Comparison of ENCODE assay signal across 18 cellular contexts in the genomic region with DNA sequence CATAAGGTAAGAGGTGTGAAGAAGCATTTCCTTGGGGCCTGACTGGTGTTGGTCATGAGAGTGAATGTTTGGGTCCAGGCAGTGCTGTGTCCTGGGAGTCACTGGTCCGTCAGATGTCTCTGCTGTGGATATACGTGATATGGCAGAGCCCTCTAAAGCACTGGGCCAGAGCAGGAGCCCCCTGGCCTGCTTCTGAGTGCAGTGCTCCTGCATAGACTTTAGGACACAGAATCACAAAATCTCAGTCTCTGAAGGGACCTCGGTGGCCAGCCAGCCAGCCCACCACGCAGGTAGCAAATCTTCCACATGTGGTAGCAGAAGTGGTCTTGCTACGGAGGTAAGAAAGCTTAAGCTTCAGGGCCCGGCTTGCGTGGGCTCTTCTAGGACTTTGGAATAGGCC. TPM values are rescaled to one million over a fixed set of nuclear protein-coding genes. Genes with fewer than 3 reads are reported as not detected.
DNase-seq lines count a peak whose midpoint lies in the region; ATAC-seq and TF ChIP-seq lines count a peak whose summit lies in the region.
"Had no signal": no experiment of that assay in that cellular context is flagged by ENCODE, and none has a peak within 500 bp of the region (broad histone marks: within the 10 kb centered on the region; RNA-seq: fewer than 3 reads in every experiment).

No MANE protein-coding gene starts in this region.

- no peaks in the 10 kb centered on the region for H3K36me3 Mint-ChIP-seq in activated T-cell treated with anti-CD3 and anti-CD28 coated beads, Interleukin-2, amount 50 U/mL, for 24 hours (ENCODE audit: low read depth)
- H3K36me3 Mint-ChIP-seq in activated CD8-positive, alpha-beta T cell treated with anti-CD3 and anti-CD28 coated beads for 36 hours (ENCODE audit: low read depth), result no peaks in the 10 kb centered on the region
- no peaks in the 10 kb centered on the region for H3K36me3 Mint-ChIP-seq in stimulated activated effector memory CD8-positive, alpha-beta T cell treated with anti-CD3 and anti-CD28 coated beads, Interleukin-12 subunit alpha, Interleukin-12 subunit beta, amount 100 ng/mL, for 72 hours
- H3K36me3 Mint-ChIP-seq: CD14-positive monocyte; CD4-positive, alpha-beta memory T cell had no signal

- H3K27me3 ChIP-seq in esophagus (ENCODE audit: control insufficient read depth in 1 of 2, insufficient read depth in 2 of 2, low read length in 2 of 2), result no peaks in the 10 kb centered on the region
- H3K27me3 ChIP-seq: BLaER1 had no signal

- H3K4me3 ChIP-seq in esophagus (ENCODE audit: low read depth in 1 of 2, low read length in 2 of 2), result no peak overlapping the region
- H3K4me3 ChIP-seq: A549, BLaER1, GM23338 had no signal

- no peaks in the 10 kb centered on the region for H3K27me3 Mint-ChIP-seq in activated T-cell treated with anti-CD3 and anti-CD28 coated beads, Interleukin-2, amount 50 U/mL, for 24 hours
- peaks cover 9% of the 10 kb centered on the region for H3K27me3 Mint-ChIP-seq in activated CD8-positive, alpha-beta T cell treated with anti-CD3 and anti-CD28 coated beads for 36 hours

- H3K9me3 ChIP-seq in esophagus (ENCODE audit: control insufficient read depth in 2 of 2, insufficient read depth in 1 of 2, low read depth in 1 of 2, low read length in 1 of 2), result peaks cover 0 to 2% of the 10 kb centered on the region in 2 donors
- H3K9me3 ChIP-seq: A549, BLaER1 had no signal

- no peak for ATAC-seq in SK-N-SH treated with all-trans-retinoic acid at 6 μM for 48 hours
- no peak for ATAC-seq in activated CD8-positive, alpha-beta T cell treated with anti-CD3 and anti-CD28 coated beads for 36 hours
- no peak for ATAC-seq in stimulated activated effector memory CD8-positive, alpha-beta T cell treated with anti-CD3 and anti-CD28 coated beads, Interleukin-12 subunit alpha, Interleukin-12 subunit beta, amount 100 ng/mL, for 72 hours
- ATAC-seq: GM23338 had no signal

- no peaks in the 10 kb centered on the region for H3K9me3 Mint-ChIP-seq in activated T-cell treated with anti-CD3 and anti-CD28 coated beads, Interleukin-2, amount 50 U/mL, for 24 hours
- no peaks in the 10 kb centered on the region for H3K9me3 Mint-ChIP-seq in activated CD8-positive, alpha-beta T cell treated with anti-CD3 and anti-CD28 coated beads for 36 hours
- no peaks in the 10 kb centered on the region for H3K9me3 Mint-ChIP-seq in stimulated activated effector memory CD8-positive, alpha-beta T cell treated with anti-CD3 and anti-CD28 coated beads, Interleukin-12 subunit alpha, Interleukin-12 subunit beta, amount 100 ng/mL, for 72 hours
- H3K9me3 Mint-ChIP-seq: CD4-positive, alpha-beta memory T cell; GM23338 had no signal

- no peak for TF ChIP-seq CTCF in activated CD8-positive, alpha-beta T cell treated with anti-CD3 and anti-CD28 coated beads for 36 hours (IDR thresholded peaks at IDR 0.05)

- DNase-seq in activated T-cell treated with anti-CD3 and anti-CD28 coated beads, Interleukin-2, amount 50 U/mL, for 24 hours, result peak; percentile 22
- DNase-seq in activated T-cell treated with anti-CD3 and anti-CD28 coated beads for 4 hours, result no peak
- peak; percentile 28 for DNase-seq in posterior vena cava (ENCODE audit: low spot score)
- DNase-seq in activated CD8-positive, alpha-beta T cell treated with anti-CD3 and anti-CD28 coated beads for 36 hours, result no peak
- no peak for DNase-seq in stimulated activated effector memory CD8-positive, alpha-beta T cell treated with anti-CD3 and anti-CD28 coated beads, Interleukin-12 subunit alpha, Interleukin-12 subunit beta, amount 100 ng/mL, for 72 hours (ENCODE audit: low spot score in 2 of 2)
- DNase-seq: CD4-positive, alpha-beta memory T cell; DMS153; DMS79; GF-D8; HCEC 1CT had no signal

- intact Hi-C loops in posterior vena cava (cut with DNase I), result no loop called here
- intact Hi-C loops in activated CD8-positive, alpha-beta T cell treated with anti-CD3 and anti-CD28 coated beads for 36 hours (cut with micrococcal nuclease), result no loop called here

- no peaks in the 10 kb centered on the region for H3K36me3 ChIP-seq in esophagus (ENCODE audit: control insufficient read depth in 2 of 2, insufficient read depth in 2 of 2, low read length in 1 of 2)
- H3K36me3 ChIP-seq: BLaER1 had no signal

- H3K27ac ChIP-seq in esophagus (ENCODE audit: low read depth in 2 of 2, low read length in 1 of 2), result peak overlapping the region; percentile 56 to 64
- H3K27ac ChIP-seq: 22Rv1, A549, BLaER1 had no signal

- POLR2A ChIA-PET in activated CD8-positive, alpha-beta T cell treated with anti-CD3 and anti-CD28 coated beads for 36 hours (lab: Charles Lee), result interaction anchor here (1.1 kb wide), 1 partner anchor 22 kb away, joined by 3 read pairs; no protein-coding TSS in a partner anchor

- peaks cover 0 to 6% of the 10 kb centered on the region in 2 donors for H3K4me1 ChIP-seq in esophagus (ENCODE audit: control insufficient read depth in 2 of 2, insufficient read depth in 2 of 2, low read length in 1 of 2)
- H3K4me1 ChIP-seq: BLaER1 had no signal

- peaks cover 11% of the 10 kb centered on the region for H3K4me1 Mint-ChIP-seq in activated T-cell treated with anti-CD3 and anti-CD28 coated beads, Interleukin-2, amount 50 U/mL, for 24 hours (ENCODE audit: low read depth)
- H3K4me1 Mint-ChIP-seq in activated CD8-positive, alpha-beta T cell treated with anti-CD3 and anti-CD28 coated beads for 36 hours (ENCODE audit: low read depth), result peaks cover 5% of the 10 kb centered on the region
- no peaks in the 10 kb centered on the region for H3K4me1 Mint-ChIP-seq in stimulated activated effector memory CD8-positive, alpha-beta T cell treated with anti-CD3 and anti-CD28 coated beads, Interleukin-12 subunit alpha, Interleukin-12 subunit beta, amount 100 ng/mL, for 72 hours
- H3K4me1 Mint-ChIP-seq: CD14-positive monocyte; CD4-positive, alpha-beta memory T cell had no signal

- 72 to 73% methylated on average over 7 of the region's 7 CpGs for WGBS in esophagus, 2 donors

- H3K4me3 Mint-ChIP-seq in activated T-cell treated with anti-CD3 and anti-CD28 coated beads, Interleukin-2, amount 50 U/mL, for 24 hours, result no peak overlapping the region
- H3K4me3 Mint-ChIP-seq in activated CD8-positive, alpha-beta T cell treated with anti-CD3 and anti-CD28 coated beads for 36 hours, result no peak overlapping the region
- H3K4me3 Mint-ChIP-seq in stimulated activated effector memory CD8-positive, alpha-beta T cell treated with anti-CD3 and anti-CD28 coated beads, Interleukin-12 subunit alpha, Interleukin-12 subunit beta, amount 100 ng/mL, for 72 hours, result no peak overlapping the region
- H3K4me3 Mint-ChIP-seq: CD4-positive, alpha-beta memory T cell; GM23338 had no signal

- H3K27ac Mint-ChIP-seq in activated T-cell treated with anti-CD3 and anti-CD28 coated beads, Interleukin-2, amount 50 U/mL, for 24 hours, result no peak overlapping the region
- no peak overlapping the region for H3K27ac Mint-ChIP-seq in activated CD8-positive, alpha-beta T cell treated with anti-CD3 and anti-CD28 coated beads for 36 hours
- no peak overlapping the region for H3K27ac Mint-ChIP-seq in stimulated activated effector memory CD8-positive, alpha-beta T cell treated with anti-CD3 and anti-CD28 coated beads, Interleukin-12 subunit alpha, Interleukin-12 subunit beta, amount 100 ng/mL, for 72 hours
- H3K27ac Mint-ChIP-seq: CD14-positive monocyte; CD4-positive, alpha-beta memory T cell; GM23338 had no signal

- CTCF ChIA-PET in activated CD8-positive, alpha-beta T cell treated with anti-CD3 and anti-CD28 coated beads for 36 hours (lab: Charles Lee), result interaction anchor here (1.6 to 4.1 kb wide), 3 partner anchors 14 to 81 kb away, joined by 5 to 34 read pairs (median 11); no protein-coding TSS in a partner anchor

TF ChIP-seq in SK-N-SH treated with all-trans-retinoic acid at 6 μM for 48 hours, 23 proteins besides CTCF, POLR2A, EP300 and RAD21 (continues in another document):
- TF ChIP-seq ZFP30 (CRISPR knock-in tag; IDR thresholded peaks at IDR 0.05), result no peak
- TF ChIP-seq TCF4 (CRISPR knock-in tag; IDR thresholded peaks at IDR 0.05; ENCODE audit: borderline replicate concordance), result no peak
- no peak for TF ChIP-seq ESRRG (CRISPR knock-in tag; IDR thresholded peaks at IDR 0.05)
- TF ChIP-seq TSHZ2 (CRISPR knock-in tag; IDR thresholded peaks at IDR 0.05), result no peak

RNA-seq across cellular contexts. Expression of gene AQP2, which starts 18.5 kb away (rescaled TPM):
- not detected for polyA plus RNA-seq in esophagus
- total RNA-seq in posterior vena cava, result under 1 TPM; 0.33 to 0.42 TPM
- total RNA-seq in activated CD8-positive, alpha-beta T cell treated with anti-CD3 and anti-CD28 coated beads for 36 hours, result not detected
- total RNA-seq: CD4-positive, alpha-beta memory T cell had no signal
- polyA plus RNA-seq: A549; AG04450; CD14-positive monocyte; CD4-positive, alpha-beta memory T cell; GM23338 had no signal

RNA-seq across cellular contexts. Expression of gene FAIM2, which starts 28.3 kb away (rescaled TPM):
- polyA plus RNA-seq in esophagus, result under 1 TPM; 0.36 to 0.39 TPM
- 1 to 10 TPM; 1.8 to 2.5 TPM for total RNA-seq in posterior vena cava
- under 1 TPM; 0.22 to 0.56 TPM for total RNA-seq in activated CD8-positive, alpha-beta T cell treated with anti-CD3 and anti-CD28 coated beads for 36 hours
- polyA plus RNA-seq: CD14-positive monocyte had no signal

RNA-seq across cellular contexts. Expression of gene AQP5, which starts 29.6 kb away (rescaled TPM):
- 10 to 100 TPM in 1 of 2 donors, 1 to 10 TPM in 1; 3.1 to 48.8 TPM for polyA plus RNA-seq in esophagus
- total RNA-seq in posterior vena cava, result not detected
- not detected for total RNA-seq in activated CD8-positive, alpha-beta T cell treated with anti-CD3 and anti-CD28 coated beads for 36 hours
- total RNA-seq: CD4-positive, alpha-beta memory T cell had no signal
- polyA plus RNA-seq: A549; AG04450; CD14-positive monocyte; CD4-positive, alpha-beta memory T cell had no signal

RNA-seq across cellular contexts. Expression of gene AQP6, which starts 40.7 kb away (rescaled TPM):
- under 1 TPM; 0.02 to 0.08 TPM for polyA plus RNA-seq in esophagus
- under 1 TPM in 1 of 2 donors, not detected in 1; 0.05 TPM for total RNA-seq in posterior vena cava
- not detected for total RNA-seq in activated CD8-positive, alpha-beta T cell treated with anti-CD3 and anti-CD28 coated beads for 36 hours
- total RNA-seq: CD4-positive, alpha-beta memory T cell; GM23338 had no signal
- polyA plus RNA-seq: AG04450; CD14-positive monocyte; CD4-positive, alpha-beta memory T cell had no signal

Comparison
In these comparisons a context has a peak if more than half of its experiments do, and no peak if none do; other contexts are left out.
1. DNase-seq: peak in activated T-cell treated with anti-CD3 and anti-CD28 coated beads, Interleukin-2, amount 50 U/mL, for 24 hours (single experiment) and posterior vena cava (single experiment); none in activated T-cell treated with anti-CD3 and anti-CD28 coated beads for 4 hours (single experiment), activated CD8-positive, alpha-beta T cell treated with anti-CD3 and anti-CD28 coated beads for 36 hours (single experiment) and stimulated activated effector memory CD8-positive, alpha-beta T cell treated with anti-CD3 and anti-CD28 coated beads, Interleukin-12 subunit alpha, Interleukin-12 subunit beta, amount 100 ng/mL, for 72 hours (0 of 2).